20 cellular contexts compared by ENCODE assay signal in the genomic region with DNA sequence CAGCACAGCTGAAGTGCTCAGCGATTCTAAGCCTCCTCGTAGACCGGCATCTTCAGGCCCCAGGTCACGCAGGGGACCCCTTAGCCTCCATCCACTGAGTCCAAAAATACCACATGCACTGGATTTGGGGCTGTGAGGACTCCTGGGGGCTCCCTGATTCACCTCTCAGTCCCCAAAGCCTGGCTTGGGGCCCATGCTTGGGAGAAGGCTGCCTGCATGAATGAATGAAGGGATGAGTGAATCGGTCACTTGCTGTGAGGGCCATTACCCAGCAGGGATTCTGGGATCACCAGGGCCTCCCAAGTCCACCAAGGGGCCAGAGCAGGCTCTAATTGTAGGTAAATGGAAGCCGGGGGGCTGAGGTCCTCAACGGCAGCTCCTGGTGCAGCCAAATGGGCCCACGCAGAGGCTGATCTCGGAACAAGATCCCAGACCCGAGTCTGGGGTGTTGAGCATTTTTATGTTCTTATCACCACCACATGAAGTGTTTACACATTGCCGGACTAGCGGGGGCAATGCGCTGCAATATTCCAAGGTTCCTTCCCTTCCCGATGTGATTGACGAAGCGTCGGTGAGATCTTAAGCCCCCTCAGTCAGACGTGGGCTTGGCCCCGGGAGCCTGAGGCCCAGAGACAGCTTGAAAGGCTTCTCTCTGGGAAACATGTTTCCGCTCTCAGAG. TPM values are rescaled to one million over a fixed set of nuclear protein-coding genes. Genes with fewer than 3 reads are reported as not detected.
"Had no signal": no experiment of that assay in that cellular context is flagged by ENCODE, and none has a peak within 500 bp of the region (broad histone marks: within the 10 kb centered on the region; RNA-seq: fewer than 3 reads in every experiment).

No MANE protein-coding gene starts in this region.

- H3K36me3 Mint-ChIP-seq: activated naive CD8-positive, alpha-beta T cell treated with anti-CD3 and anti-CD28 coated beads, Interleukin-2, amount 10 ng/mL, durations not matched to agents 7 days and 5 days had no signal

- H3K27me3 Mint-ChIP-seq: activated CD4-positive, alpha-beta T cell treated with anti-CD3 and anti-CD28 coated beads, Interleukin-2, amount 10 ng/mL, durations not matched to agents 7 days and 5 days had no signal

- H3K4me3 ChIP-seq: body of pancreas, lung, right lobe of liver, testis had no signal

- ATAC-seq: activated CD4-positive, CD25-positive, alpha-beta regulatory T cell treated with anti-CD3 and anti-CD28 coated beads, Interleukin-2, amount 50 U/mL, for 24 hours; activated CD8-positive, alpha-beta T cell treated with anti-CD3 and anti-CD28 coated beads, Interleukin-2, amount 10 ng/mL, durations not matched to agents 7 days and 5 days; body of pancreas; stimulated activated naive CD8-positive, alpha-beta T cell treated with anti-CD3 and anti-CD28 coated beads, Interleukin-15, amount 100 ng/mL, for 72 hours had no signal

- H3K36me3 ChIP-seq: right lobe of liver had no signal

- H3K9me3 ChIP-seq: body of pancreas, right lobe of liver, SK-N-SH, testis had no signal

- H3K4me1 Mint-ChIP-seq: activated CD4-positive, alpha-beta T cell treated with anti-CD3 and anti-CD28 coated beads, Interleukin-2, amount 10 ng/mL, durations not matched to agents 7 days and 5 days; activated naive CD8-positive, alpha-beta T cell treated with anti-CD3 and anti-CD28 coated beads, Interleukin-2, amount 10 ng/mL, durations not matched to agents 7 days and 5 days; stimulated activated naive CD8-positive, alpha-beta T cell treated with anti-CD3 and anti-CD28 coated beads, Interleukin-15, amount 100 ng/mL, for 72 hours had no signal

- H3K27me3 ChIP-seq: body of pancreas, right lobe of liver, testis had no signal

- H3K4me3 Mint-ChIP-seq: activated CD4-positive, alpha-beta T cell treated with anti-CD3 and anti-CD28 coated beads, Interleukin-2, amount 10 ng/mL, durations not matched to agents 7 days and 5 days; activated CD8-positive, alpha-beta T cell treated with anti-CD3 and anti-CD28 coated beads, Interleukin-2, amount 10 ng/mL, durations not matched to agents 7 days and 5 days; activated naive CD8-positive, alpha-beta T cell treated with anti-CD3 and anti-CD28 coated beads, Interleukin-2, amount 10 ng/mL, durations not matched to agents 7 days and 5 days; activated T-cell treated with anti-CD3 and anti-CD28 coated beads, Interleukin-2, amount 50 U/mL, for 24 hours; stimulated activated naive CD8-positive, alpha-beta T cell treated with anti-CD3 and anti-CD28 coated beads, Interleukin-15, amount 100 ng/mL, for 72 hours; T-helper 2 cell treated with Interferon-gamma antibody and Interleukin-4, amounts not matched to agents 5 μg/mL and 100 μg/mL, for 36 hours had no signal

- H3K4me1 ChIP-seq: body of pancreas, right lobe of liver, testis had no signal

- H3K27ac ChIP-seq: body of pancreas, right lobe of liver, testis had no signal

- H3K27ac Mint-ChIP-seq: activated CD4-positive, alpha-beta T cell treated with anti-CD3 and anti-CD28 coated beads, Interleukin-2, amount 10 ng/mL, durations not matched to agents 7 days and 5 days; activated CD8-positive, alpha-beta T cell treated with anti-CD3 and anti-CD28 coated beads, Interleukin-2, amount 10 ng/mL, durations not matched to agents 7 days and 5 days; activated naive CD8-positive, alpha-beta T cell treated with anti-CD3 and anti-CD28 coated beads, Interleukin-2, amount 10 ng/mL, durations not matched to agents 7 days and 5 days; activated T-cell treated with anti-CD3 and anti-CD28 coated beads, Interleukin-2, amount 50 U/mL, for 24 hours; activated T-helper 2 cell treated with anti-CD3 and anti-CD28 coated beads, Interferon-gamma antibody, Interleukin-2, Interleukin-4, amounts not matched to agents 10 μg/mL and 5 μg/mL and 100 μg/mL, durations not matched to agents 14 hours and 24 hours and 36 hours; T-helper 2 cell treated with Interferon-gamma antibody and Interleukin-4, amounts not matched to agents 5 μg/mL and 100 μg/mL, for 36 hours had no signal

- H3K9me3 Mint-ChIP-seq: activated CD4-positive, alpha-beta T cell treated with anti-CD3 and anti-CD28 coated beads, Interleukin-2, amount 10 ng/mL, durations not matched to agents 7 days and 5 days; activated naive CD8-positive, alpha-beta T cell treated with anti-CD3 and anti-CD28 coated beads, Interleukin-2, amount 10 ng/mL, durations not matched to agents 7 days and 5 days; activated T-cell treated with anti-CD3 and anti-CD28 coated beads, Interleukin-2, amount 50 U/mL, for 24 hours; activated T-helper 2 cell treated with anti-CD3 and anti-CD28 coated beads, Interferon-gamma antibody, Interleukin-2, Interleukin-4, amounts not matched to agents 10 μg/mL and 5 μg/mL and 100 μg/mL, durations not matched to agents 14 hours and 24 hours and 36 hours; stimulated activated naive CD8-positive, alpha-beta T cell treated with anti-CD3 and anti-CD28 coated beads, Interleukin-15, amount 100 ng/mL, for 72 hours; T-helper 2 cell treated with Interferon-gamma antibody and Interleukin-4, amounts not matched to agents 5 μg/mL and 100 μg/mL, for 36 hours had no signal

- DNase-seq: activated CD4-positive, alpha-beta T cell treated with anti-CD3 and anti-CD28 coated beads, Interleukin-2, amount 10 ng/mL, durations not matched to agents 7 days and 5 days; activated CD8-positive, alpha-beta T cell treated with anti-CD3 and anti-CD28 coated beads, Interleukin-2, amount 10 ng/mL, durations not matched to agents 7 days and 5 days; activated naive CD4-positive, alpha-beta T cell treated with Interleukin-2 at 50 U/mL for 16 hours; activated naive CD8-positive, alpha-beta T cell treated with anti-CD3 and anti-CD28 coated beads, Interleukin-2, amount 10 ng/mL, durations not matched to agents 7 days and 5 days; activated T-cell treated with anti-CD3 and anti-CD28 coated beads, Interleukin-2, amount 50 U/mL, for 24 hours; body of pancreas; central memory CD4-positive, alpha-beta T cell; cortex of kidney; effector CD8-positive, alpha-beta T cell; SK-N-SH; small intestine; stimulated activated CD4-positive, alpha-beta T cell treated with anti-CD3 and anti-CD28 coated beads, Interleukin-4, amount 100 ng/mL, for 1 hour; stimulated activated naive CD8-positive, alpha-beta T cell treated with anti-CD3 and anti-CD28 coated beads, Interleukin-15, amount 100 ng/mL, for 72 hours; testis had no signal

- H3K9ac ChIP-seq: SK-N-SH had no signal

RNA-seq across cellular contexts. Expression of gene ARHGEF16, which starts 13.6 kb away (rescaled TPM):
- total RNA-seq: activated CD4-positive, alpha-beta T cell treated with anti-CD3 and anti-CD28 coated beads, Interleukin-2, amount 10 ng/mL, durations not matched to agents 7 days and 5 days; activated CD8-positive, alpha-beta T cell treated with anti-CD3 and anti-CD28 coated beads, Interleukin-2, amount 10 ng/mL, durations not matched to agents 7 days and 5 days; activated naive CD8-positive, alpha-beta T cell treated with anti-CD3 and anti-CD28 coated beads, Interleukin-2, amount 10 ng/mL, durations not matched to agents 7 days and 5 days; activated T-helper 2 cell treated with anti-CD3 and anti-CD28 coated beads, Interferon-gamma antibody, Interleukin-2, Interleukin-4, amounts not matched to agents 10 μg/mL and 5 μg/mL and 100 μg/mL, durations not matched to agents 14 hours and 24 hours and 36 hours; myocyte had no signal
